13 cellular contexts compared by ENCODE assay signal in genomic region chr3:130906374-130906995, GRCh38. TPM values are rescaled to one million over a fixed set of nuclear protein-coding genes. Genes with fewer than 3 reads are reported as not detected.
DNase-seq lines count a peak whose midpoint lies in the region; ATAC-seq, FAIRE-seq and TF ChIP-seq lines count a peak whose summit lies in the region.
"Had no signal": no experiment of that assay in that cellular context is flagged by ENCODE, and none has a peak within 500 bp of the region (broad histone marks: within the 10 kb centered on the region; RNA-seq: fewer than 3 reads in every experiment).

No MANE protein-coding gene starts in this region.

- no peaks in the 10 kb centered on the region for H3K27me3 Mint-ChIP-seq in T-helper 2 cell treated with Interferon-gamma antibody and Interleukin-4, amounts not matched to agents 5 μg/mL and 100 μg/mL, for 36 hours (ENCODE audit: low read depth)
- H3K27me3 Mint-ChIP-seq in naive thymus-derived CD8-positive, alpha-beta T cell: no peaks in the 10 kb centered on the region

- H3K36me3 ChIP-seq in ACC112 (ENCODE audit: insufficient read depth, low read length): no peaks in the 10 kb centered on the region
- H3K36me3 ChIP-seq: BE2C had no signal

- peaks cover 43% of the 10 kb centered on the region for H3K4me1 ChIP-seq in ACC112 (ENCODE audit: control insufficient read depth, insufficient read depth, low read length, unreplicated experiment)

- no peak for TF ChIP-seq POLR2A in H54 (IDR thresholded peaks at IDR 0.05; ENCODE audit: low read depth, low read length)
- no peak for TF ChIP-seq POLR2A in GM18505 (IDR thresholded peaks at IDR 0.05; ENCODE audit: borderline replicate concordance, extremely low read depth, insufficient read depth, insufficient read length)

- no peaks in the 10 kb centered on the region for H3K27me3 ChIP-seq in ACC112 (ENCODE audit: insufficient read depth, low read length)
- H3K27me3 ChIP-seq: BE2C had no signal

- peak; percentile 72 for FAIRE-seq in H54 (lab: Jason Lieb, UNC)

- POLR2A ChIA-PET in naive thymus-derived CD8-positive, alpha-beta T cell (lab: Charles Lee): no interaction called here

- peak overlapping the region; percentile 19 for H3K27ac Mint-ChIP-seq in T-helper 2 cell treated with Interferon-gamma antibody and Interleukin-4, amounts not matched to agents 5 μg/mL and 100 μg/mL, for 36 hours
- H3K27ac Mint-ChIP-seq in naive thymus-derived CD8-positive, alpha-beta T cell: peak overlapping the region in 4 of 10 donors; percentile 2 to 19 (median 18)
- H3K27ac Mint-ChIP-seq: H9 had no signal

- peaks cover 5% of the 10 kb centered on the region for H3K36me3 Mint-ChIP-seq in T-helper 2 cell treated with Interferon-gamma antibody and Interleukin-4, amounts not matched to agents 5 μg/mL and 100 μg/mL, for 36 hours (ENCODE audit: low read depth)
- H3K36me3 Mint-ChIP-seq in naive thymus-derived CD8-positive, alpha-beta T cell: peaks cover 0 to 11% (median 2%) of the 10 kb centered on the region in 3 donors

- DNase-seq in H54 (ENCODE audit: insufficient read length, low spot score) (no peak), fibroblast of peridontal ligament (ENCODE audit: extremely low read depth) (peak; percentile 18), NCI-H2227 treated with DMSO at 0.1 percent for 48 hours (lab: John Stamatoyannopoulos, UW) (no peak)
- no peak for DNase-seq in T-helper 2 cell treated with Interferon-gamma antibody and Interleukin-4, amounts not matched to agents 5 μg/mL and 100 μg/mL, for 36 hours (ENCODE audit: low spot score)
- no peak for DNase-seq in naive thymus-derived CD8-positive, alpha-beta T cell
- DNase-seq: activated CD4-positive, CD25-positive, alpha-beta regulatory T cell; H9; retina had no signal

- peaks cover 74% of the 10 kb centered on the region for H3K79me2 ChIP-seq in ACC112 (ENCODE audit: control insufficient read depth, insufficient read depth, low read length, unreplicated experiment)

- ATAC-seq in GM18505 (IDR thresholded peaks at IDR 0.05; ENCODE audit: unreplicated experiment) (no peak), HG03520 (IDR thresholded peaks at IDR 0.05; ENCODE audit: unreplicated experiment) (no peak)
- no peak for ATAC-seq in naive thymus-derived CD8-positive, alpha-beta T cell
- ATAC-seq: esophagus mucosa had no signal

- H3K27ac ChIP-seq in ACC112 (ENCODE audit: low read depth, low read length): peak overlapping the region; percentile 60

- no peak overlapping the region for H2AFZ ChIP-seq in ACC112 (ENCODE audit: low read length, unreplicated experiment)

- peaks cover 2% of the 10 kb centered on the region for H3K9me3 Mint-ChIP-seq in T-helper 2 cell treated with Interferon-gamma antibody and Interleukin-4, amounts not matched to agents 5 μg/mL and 100 μg/mL, for 36 hours
- H3K9me3 Mint-ChIP-seq in naive thymus-derived CD8-positive, alpha-beta T cell: peaks cover 0 to 3% (median 0%) of the 10 kb centered on the region in 9 donors

- H3K4me3 ChIP-seq in ACC112 (ENCODE audit: low read depth, low read length): peak overlapping the region; percentile 32; the same call in 1 of the 2 replicates

- H3K4me1 Mint-ChIP-seq in T-helper 2 cell treated with Interferon-gamma antibody and Interleukin-4, amounts not matched to agents 5 μg/mL and 100 μg/mL, for 36 hours (ENCODE audit: low read depth): peaks cover 45% of the 10 kb centered on the region
- H3K4me1 Mint-ChIP-seq in naive thymus-derived CD8-positive, alpha-beta T cell: peaks cover 23 to 65% (median 53%) of the 10 kb centered on the region in 4 donors

- peak overlapping the region; percentile 6 for H3K4me3 Mint-ChIP-seq in T-helper 2 cell treated with Interferon-gamma antibody and Interleukin-4, amounts not matched to agents 5 μg/mL and 100 μg/mL, for 36 hours
- H3K4me3 Mint-ChIP-seq in naive thymus-derived CD8-positive, alpha-beta T cell: peak overlapping the region in 2 of 10 donors; percentile 14 to 15
- H3K4me3 Mint-ChIP-seq: H9 had no signal

RNA-seq across cellular contexts. Expression of gene ATP2C1, which starts 12.6 kb away (rescaled TPM):
- total RNA-seq in naive thymus-derived CD8-positive, alpha-beta T cell: 10 to 100 TPM; 44.0 to 48.0 TPM
- 1 to 10 TPM; 5.3 to 9.0 (median 7.6) TPM for polyA plus RNA-seq in naive thymus-derived CD8-positive, alpha-beta T cell
